1 cellular context compared by ENCODE assay signal in genomic region chr17:41691031-41691777, GRCh38.
TF ChIP-seq lines count a peak whose summit lies in the region.

No MANE protein-coding gene starts in this region.

TF ChIP-seq in endothelial cell of umbilical vein, 7 proteins besides CTCF, POLR2A, EP300 and RAD21 (continued from another document):
- TF ChIP-seq, protein P1, sequence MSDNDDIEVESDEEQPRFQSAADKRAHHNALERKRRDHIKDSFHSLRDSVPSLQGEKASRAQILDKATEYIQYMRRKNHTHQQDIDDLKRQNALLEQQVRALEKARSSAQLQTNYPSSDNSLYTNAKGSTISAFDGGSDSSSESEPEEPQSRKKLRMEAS (IDR thresholded peaks at IDR 0.05; ENCODE audit: insufficient read depth, insufficient read length) = no peak
- no peak for TF ChIP-seq POLR2AphosphoS5 (IDR thresholded peaks at IDR 0.05; ENCODE audit: insufficient read depth, low read depth, low read length)
- TF ChIP-seq MYC (IDR thresholded peaks at IDR 0.05; ENCODE audit: low read depth, low read length) = no peak
- TF ChIP-seq GATA2 (IDR thresholded peaks at IDR 0.05; ENCODE audit: insufficient read depth, insufficient read length, low read depth, low read length) = no peak
- TF ChIP-seq FOS (IDR thresholded peaks at IDR 0.05; ENCODE audit: borderline replicate concordance, insufficient read depth, low read length) = no peak
- no peak for TF ChIP-seq EZH2 (IDR thresholded peaks at IDR 0.05; ENCODE audit: borderline replicate concordance, low read depth, low read length, severe bottlenecking)
TF ChIP-seq in endothelial cell of umbilical vein: peak in this region for 0.
